ENCODE assay signal across 8 cellular contexts in genomic region chr3:149969110-149969944, GRCh38. TPM values are rescaled to one million over a fixed set of nuclear protein-coding genes. Genes with fewer than 3 reads are reported as not detected.
DNase-seq lines count a peak whose midpoint lies in the region; ATAC-seq lines count a peak whose summit lies in the region.

No MANE protein-coding gene starts in this region.

- no peaks in the 10 kb centered on the region for H3K9me3 Mint-ChIP-seq in activated CD4-positive, alpha-beta T cell treated with anti-CD3 and anti-CD28 coated beads, Interleukin-2, amount 10 ng/mL, durations not matched to agents 7 days and 5 days
- no peaks in the 10 kb centered on the region for H3K9me3 Mint-ChIP-seq in activated T-helper 17 cell treated with anti-CD3 and anti-CD28 coated beads, Interleukin-2, amount 50 U/mL, for 72 hours

- H3K27me3 Mint-ChIP-seq in activated CD4-positive, alpha-beta T cell treated with anti-CD3 and anti-CD28 coated beads, Interleukin-2, amount 10 ng/mL, durations not matched to agents 7 days and 5 days, result peaks cover 40% of the 10 kb centered on the region
- peaks cover 9% of the 10 kb centered on the region for H3K27me3 Mint-ChIP-seq in activated T-helper 17 cell treated with anti-CD3 and anti-CD28 coated beads, Interleukin-2, amount 50 U/mL, for 72 hours

- POLR2A ChIA-PET in activated CD4-positive, alpha-beta T cell treated with anti-CD3 and anti-CD28 coated beads, Interleukin-2, amount 10 ng/mL, durations not matched to agents 7 days and 5 days (lab: Charles Lee), result no interaction called here

- CTCF ChIA-PET in activated CD4-positive, alpha-beta T cell treated with anti-CD3 and anti-CD28 coated beads, Interleukin-2, amount 10 ng/mL, durations not matched to agents 7 days and 5 days (lab: Charles Lee), result no interaction called here

- peaks cover 16% of the 10 kb centered on the region for H3K4me1 Mint-ChIP-seq in activated CD4-positive, alpha-beta T cell treated with anti-CD3 and anti-CD28 coated beads, Interleukin-2, amount 10 ng/mL, durations not matched to agents 7 days and 5 days
- H3K4me1 Mint-ChIP-seq in activated T-helper 17 cell treated with anti-CD3 and anti-CD28 coated beads, Interleukin-2, amount 50 U/mL, for 72 hours, result peaks cover 10% of the 10 kb centered on the region

- DNase-seq in activated CD4-positive, alpha-beta T cell treated with anti-CD3 and anti-CD28 coated beads, Interleukin-2, amount 10 ng/mL, durations not matched to agents 7 days and 5 days, result no peak
- no peak for DNase-seq in activated CD4-positive, alpha-beta T cell treated with anti-CD3 and anti-CD28 coated beads, Interleukin-2, amount 50 U/mL, for 4 hours
- DNase-seq in NCI-H2081 treated with DMSO at 0.1 percent for 48 hours (lab: John Stamatoyannopoulos, UW), result peak; percentile 52
- DNase-seq in globus pallidus (ENCODE audit: low spot score), result peak; percentile 83
- DNase-seq in non-pigmented ciliary epithelial cell (ENCODE audit: low read depth), result peak; percentile 70
- no peak for DNase-seq in activated effector memory CD4-positive, alpha-beta T cell treated with Interleukin-2 at 50 U/mL for 16 hours

- ATAC-seq in activated T-helper 17 cell treated with anti-CD3 and anti-CD28 coated beads, Interleukin-2, amount 50 U/mL, for 72 hours (replicated peaks), result no peak
- ATAC-seq in GM18517 (IDR thresholded peaks at IDR 0.05; ENCODE audit: unreplicated experiment), result no peak

- H3K27ac Mint-ChIP-seq in activated CD4-positive, alpha-beta T cell treated with anti-CD3 and anti-CD28 coated beads, Interleukin-2, amount 10 ng/mL, durations not matched to agents 7 days and 5 days, result no peak overlapping the region
- peak overlapping the region; percentile 70 for H3K27ac Mint-ChIP-seq in activated T-helper 17 cell treated with anti-CD3 and anti-CD28 coated beads, Interleukin-2, amount 50 U/mL, for 72 hours

- H3K4me3 Mint-ChIP-seq in activated CD4-positive, alpha-beta T cell treated with anti-CD3 and anti-CD28 coated beads, Interleukin-2, amount 10 ng/mL, durations not matched to agents 7 days and 5 days, result peak overlapping the region; percentile 77
- peak overlapping the region; percentile 85 for H3K4me3 Mint-ChIP-seq in activated T-helper 17 cell treated with anti-CD3 and anti-CD28 coated beads, Interleukin-2, amount 50 U/mL, for 72 hours

- peaks cover 2% of the 10 kb centered on the region for H3K36me3 Mint-ChIP-seq in activated CD4-positive, alpha-beta T cell treated with anti-CD3 and anti-CD28 coated beads, Interleukin-2, amount 10 ng/mL, durations not matched to agents 7 days and 5 days (ENCODE audit: low read depth)
- H3K36me3 Mint-ChIP-seq in activated T-helper 17 cell treated with anti-CD3 and anti-CD28 coated beads, Interleukin-2, amount 50 U/mL, for 72 hours (ENCODE audit: low read depth), result peaks cover 6% of the 10 kb centered on the region

RNA-seq across cellular contexts. Expression of gene PFN2, which starts 1.4 kb away (rescaled TPM):
- under 1 TPM; 0.27 to 0.50 TPM for total RNA-seq in activated CD4-positive, alpha-beta T cell treated with anti-CD3 and anti-CD28 coated beads, Interleukin-2, amount 10 ng/mL, durations not matched to agents 7 days and 5 days
- total RNA-seq in activated T-helper 17 cell treated with anti-CD3 and anti-CD28 coated beads, Interleukin-2, amount 50 U/mL, for 72 hours, result 1 to 10 TPM; 1.8 to 2.0 TPM

Comparison
In these comparisons a context has a peak if more than half of its experiments do, and no peak if none do; other contexts are left out.
1. DNase-seq: peak in NCI-H2081 treated with DMSO at 0.1 percent for 48 hours (single experiment), globus pallidus (single experiment) and non-pigmented ciliary epithelial cell (single experiment); none in activated CD4-positive, alpha-beta T cell treated with anti-CD3 and anti-CD28 coated beads, Interleukin-2, amount 10 ng/mL, durations not matched to agents 7 days and 5 days (single experiment), activated CD4-positive, alpha-beta T cell treated with anti-CD3 and anti-CD28 coated beads, Interleukin-2, amount 50 U/mL, for 4 hours (0 of 2) and activated effector memory CD4-positive, alpha-beta T cell treated with Interleukin-2 at 50 U/mL for 16 hours (single experiment).